In the genomic region with DNA sequence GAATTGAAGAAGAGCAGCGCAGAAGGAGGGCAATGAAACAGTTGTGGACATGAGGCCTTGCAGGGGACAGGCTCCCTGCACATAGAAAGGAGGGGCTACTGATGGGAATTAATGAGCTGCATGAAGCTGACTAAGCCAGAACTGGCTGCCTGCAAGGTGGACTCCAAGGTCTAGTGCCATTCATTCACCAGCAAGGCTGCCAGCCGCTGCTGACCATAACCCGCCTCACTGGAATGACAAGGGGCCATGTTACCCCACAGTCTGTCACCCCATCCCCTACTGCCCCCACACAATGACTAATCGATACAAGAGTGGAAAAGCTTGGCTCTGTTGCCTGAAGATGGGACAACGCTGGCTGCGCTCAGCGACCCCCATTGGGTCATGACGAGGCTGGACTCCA, we compare ENCODE assay signal across 9 cellular contexts. TPM values are rescaled to one million over a fixed set of nuclear protein-coding genes. Genes with fewer than 3 reads are reported as not detected.
"Had no signal": no experiment of that assay in that cellular context is flagged by ENCODE, and none has a peak within 500 bp of the region (broad histone marks: within the 10 kb centered on the region; RNA-seq: fewer than 3 reads in every experiment).

No MANE protein-coding gene starts in this region.

- H3K9me3 ChIP-seq: HAP-1 had no signal

- H3K4me1 ChIP-seq: HAP-1 had no signal

- H2AFZ ChIP-seq: GM23248 had no signal

- DNase-seq: GM23248, GOT3, HFFc6 had no signal

- ATAC-seq: HCT116, HepG2, K562 had no signal

- H3K36me3 ChIP-seq: HAP-1 had no signal

- H3K27ac ChIP-seq: GM23248, HL-60 had no signal

- H3K4me3 ChIP-seq: GM23248, HAP-1, K562 had no signal

- H3K9ac ChIP-seq: GM23248 had no signal

RNA-seq across cellular contexts. Expression of a gene that starts 44.6 kb away (rescaled TPM):
- total RNA-seq: GM23248, HepG2, HFFc6, HT1080, K562 had no signal
- polyA plus RNA-seq: GM23248, HepG2, K562 had no signal
